1 cellular context compared by ENCODE assay signal in genomic region chr11:763549-764321, GRCh38.
TF ChIP-seq lines count a peak whose summit lies in the region.

No MANE protein-coding gene starts in this region.

TF ChIP-seq in WTC11, 78 proteins besides CTCF, POLR2A, EP300 and RAD21:
- TF ChIP-seq ARID4B (CRISPR knock-in tag; IDR thresholded peaks at IDR 0.05; ENCODE audit: borderline replicate concordance) = no peak
- TF ChIP-seq, protein P1, sequence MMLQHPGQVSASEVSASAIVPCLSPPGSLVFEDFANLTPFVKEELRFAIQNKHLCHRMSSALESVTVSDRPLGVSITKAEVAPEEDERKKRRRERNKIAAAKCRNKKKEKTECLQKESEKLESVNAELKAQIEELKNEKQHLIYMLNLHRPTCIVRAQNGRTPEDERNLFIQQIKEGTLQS (CRISPR knock-in tag; conservative IDR thresholded peaks at IDR 0.05) = no peak
- TF ChIP-seq, protein P2, sequence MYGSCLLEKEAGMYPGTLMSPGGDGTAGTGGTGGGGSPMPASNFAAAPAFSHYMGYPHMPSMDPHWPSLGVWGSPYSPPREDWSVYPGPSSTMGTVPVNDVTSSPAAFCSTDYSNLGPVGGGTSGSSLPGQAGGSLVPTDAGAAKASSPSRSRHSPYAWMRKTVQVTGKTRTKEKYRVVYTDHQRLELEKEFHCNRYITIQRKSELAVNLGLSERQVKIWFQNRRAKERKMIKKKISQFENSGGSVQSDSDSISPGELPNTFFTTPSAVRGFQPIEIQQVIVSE (CRISPR knock-in tag; IDR thresholded peaks at IDR 0.05; ENCODE audit: borderline replicate concordance) = no peak
- TF ChIP-seq, protein P3, sequence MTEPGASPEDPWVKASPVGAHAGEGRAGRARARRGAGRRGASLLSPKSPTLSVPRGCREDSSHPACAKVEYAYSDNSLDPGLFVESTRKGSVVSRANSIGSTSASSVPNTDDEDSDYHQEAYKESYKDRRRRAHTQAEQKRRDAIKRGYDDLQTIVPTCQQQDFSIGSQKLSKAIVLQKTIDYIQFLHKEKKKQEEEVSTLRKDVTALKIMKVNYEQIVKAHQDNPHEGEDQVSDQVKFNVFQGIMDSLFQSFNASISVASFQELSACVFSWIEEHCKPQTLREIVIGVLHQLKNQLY (CRISPR knock-in tag; IDR thresholded peaks at IDR 0.05) = no peak
- no peak for TF ChIP-seq ZNF263 (CRISPR knock-in tag; IDR thresholded peaks at IDR 0.05; ENCODE audit: low read depth)
- TF ChIP-seq GABPB1 (CRISPR knock-in tag; IDR thresholded peaks at IDR 0.05) = no peak
- no peak for TF ChIP-seq TCF7 (CRISPR knock-in tag; IDR thresholded peaks at IDR 0.05; ENCODE audit: low read depth)
- no peak for TF ChIP-seq ZNF219 (CRISPR knock-in tag; IDR thresholded peaks at IDR 0.05; ENCODE audit: borderline replicate concordance)
- TF ChIP-seq ZNF232 (CRISPR knock-in tag; IDR thresholded peaks at IDR 0.05) = no peak
- no peak for TF ChIP-seq TEAD1 (CRISPR knock-in tag; IDR thresholded peaks at IDR 0.05)
